1 cellular context compared by ENCODE assay signal in the genomic region with DNA sequence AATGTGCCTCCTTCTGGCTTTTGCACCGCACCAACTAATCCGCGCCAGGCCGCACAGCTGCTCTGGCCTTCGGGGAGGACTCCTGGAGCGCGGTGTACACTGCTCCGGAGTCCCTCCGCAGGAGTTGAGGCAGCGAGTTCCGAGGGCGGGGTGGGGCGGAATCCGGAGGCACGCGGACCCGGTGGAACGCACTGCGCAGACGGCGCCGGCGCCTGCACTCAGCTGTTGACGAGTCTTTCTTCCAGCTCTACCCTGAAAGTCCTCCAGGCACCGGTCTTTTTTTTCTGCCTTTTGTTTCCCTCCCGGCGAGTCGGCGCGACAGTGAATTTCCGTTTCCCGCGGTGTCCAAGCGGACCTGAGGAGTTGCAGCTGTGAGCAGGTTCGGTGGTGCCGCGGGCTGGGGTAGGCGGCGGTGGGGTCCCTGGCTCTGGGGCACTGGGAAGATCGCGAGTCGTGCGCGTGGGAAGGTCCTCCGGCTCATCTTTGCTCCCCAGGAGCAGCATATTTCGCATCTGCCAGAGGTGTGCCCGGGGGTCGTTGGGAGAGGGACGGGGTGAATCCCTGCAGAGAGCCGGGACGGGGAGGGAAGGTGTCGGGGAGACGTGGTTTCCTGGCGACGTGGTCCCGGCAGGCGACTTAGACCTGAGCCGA.
TF ChIP-seq lines count a peak whose summit lies in the region.

No MANE protein-coding gene starts in this region.

TF ChIP-seq in SK-N-SH, 30 proteins besides CTCF, POLR2A, EP300 and RAD21 (continued from another document):
- TF ChIP-seq, protein P1, sequence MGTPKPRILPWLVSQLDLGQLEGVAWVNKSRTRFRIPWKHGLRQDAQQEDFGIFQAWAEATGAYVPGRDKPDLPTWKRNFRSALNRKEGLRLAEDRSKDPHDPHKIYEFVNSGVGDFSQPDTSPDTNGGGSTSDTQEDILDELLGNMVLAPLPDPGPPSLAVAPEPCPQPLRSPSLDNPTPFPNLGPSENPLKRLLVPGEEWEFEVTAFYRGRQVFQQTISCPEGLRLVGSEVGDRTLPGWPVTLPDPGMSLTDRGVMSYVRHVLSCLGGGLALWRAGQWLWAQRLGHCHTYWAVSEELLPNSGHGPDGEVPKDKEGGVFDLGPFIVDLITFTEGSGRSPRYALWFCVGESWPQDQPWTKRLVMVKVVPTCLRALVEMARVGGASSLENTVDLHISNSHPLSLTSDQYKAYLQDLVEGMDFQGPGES (IDR thresholded peaks at IDR 0.05; ENCODE audit: low read depth, low read length) = no peak
- TF ChIP-seq POLR2AphosphoS5 (IDR thresholded peaks at IDR 0.05; ENCODE audit: low read depth, low read length) (no peak), GATA2 (CRISPR knock-in tag; IDR thresholded peaks at IDR 0.05) (0 out of 2 replicates have a peak, but pooled peaks have one; percentile 21), EZH2phosphoT487 (IDR thresholded peaks at IDR 0.05; ENCODE audit: borderline replicate concordance, low read depth) (no peak), YY1 (IDR thresholded peaks at IDR 0.05; ENCODE audit: low read depth) (no peak)
TF ChIP-seq in SK-N-SH: peak in this region for 7.
